Comparison of ENCODE assay signal across 12 cellular contexts in genomic region chr9:127733609-127734008, GRCh38. TPM values are rescaled to one million over a fixed set of nuclear protein-coding genes. Genes with fewer than 3 reads are reported as not detected.
DNase-seq lines count a peak whose midpoint lies in the region; ATAC-seq and TF ChIP-seq lines count a peak whose summit lies in the region.
"Had no signal": no experiment of that assay in that cellular context is flagged by ENCODE, and none has a peak within 500 bp of the region (broad histone marks: within the 10 kb centered on the region; RNA-seq: fewer than 3 reads in every experiment).

No MANE protein-coding gene starts in this region.

- CTCF ChIA-PET in activated naive CD4-positive, alpha-beta T cell treated with anti-CD3 and anti-CD28 coated beads for 36 hours (lab: Charles Lee), result interaction anchor here (0.7 to 2.7 kb wide), 6 partner anchors 9 to 254 kb away, joined by 3 to 48 read pairs (median 6); no protein-coding TSS in a partner anchor
- CTCF ChIA-PET in OCI-LY7 (lab: Charles Lee; ENCODE audit: unreplicated experiment), result no interaction called here

- POLR2A ChIA-PET in OCI-LY7 (lab: Charles Lee), result no interaction called here

- H3K4me2 ChIP-seq in OCI-LY7 (ENCODE audit: low read length), result peak overlapping the region; percentile 84; the same call in 1 of the 2 replicates

- H3K9me3 Mint-ChIP-seq in activated naive CD4-positive, alpha-beta T cell treated with anti-CD3 and anti-CD28 coated beads for 36 hours, result no peaks in the 10 kb centered on the region
- no peaks in the 10 kb centered on the region for H3K9me3 Mint-ChIP-seq in central memory CD8-positive, alpha-beta T cell
- no peaks in the 10 kb centered on the region for H3K9me3 Mint-ChIP-seq in stimulated activated memory B cell treated with anti-CD40 and anti-IgM and Interleukin-4, amounts not matched to agents 10 μg/mL and 1 μg/mL and 100 μg/mL, for 72 hours

- H3K36me3 Mint-ChIP-seq in activated naive CD4-positive, alpha-beta T cell treated with anti-CD3 and anti-CD28 coated beads for 36 hours (ENCODE audit: low read depth), result no peaks in the 10 kb centered on the region
- H3K36me3 Mint-ChIP-seq in central memory CD8-positive, alpha-beta T cell (ENCODE audit: insufficient read depth), result peaks cover 16% of the 10 kb centered on the region
- peaks cover 17% of the 10 kb centered on the region for H3K36me3 Mint-ChIP-seq in stimulated activated memory B cell treated with anti-CD40 and anti-IgM and Interleukin-4, amounts not matched to agents 10 μg/mL and 1 μg/mL and 100 μg/mL, for 72 hours

- no peak overlapping the region for H3K27ac Mint-ChIP-seq in activated naive CD4-positive, alpha-beta T cell treated with anti-CD3 and anti-CD28 coated beads for 36 hours
- peak overlapping the region; percentile 68 for H3K27ac Mint-ChIP-seq in central memory CD8-positive, alpha-beta T cell (ENCODE audit: low read depth)
- peak overlapping the region; percentile 20 for H3K27ac Mint-ChIP-seq in stimulated activated memory B cell treated with anti-CD40 and anti-IgM and Interleukin-4, amounts not matched to agents 10 μg/mL and 1 μg/mL and 100 μg/mL, for 72 hours

- H3K79me2 ChIP-seq in OCI-LY7 (ENCODE audit: insufficient read depth, low read depth, low read length), result no peaks in the 10 kb centered on the region

- peaks cover 8% of the 10 kb centered on the region for H3K36me3 ChIP-seq in OCI-LY7 (ENCODE audit: insufficient read depth, low read length)

- H3K4me1 Mint-ChIP-seq in activated naive CD4-positive, alpha-beta T cell treated with anti-CD3 and anti-CD28 coated beads for 36 hours (ENCODE audit: low read depth), result peaks cover 13% of the 10 kb centered on the region
- peaks cover 8% of the 10 kb centered on the region for H3K4me1 Mint-ChIP-seq in central memory CD8-positive, alpha-beta T cell
- H3K4me1 Mint-ChIP-seq in stimulated activated memory B cell treated with anti-CD40 and anti-IgM and Interleukin-4, amounts not matched to agents 10 μg/mL and 1 μg/mL and 100 μg/mL, for 72 hours, result peaks cover 11% of the 10 kb centered on the region

- no peaks in the 10 kb centered on the region for H3K27me3 Mint-ChIP-seq in activated naive CD4-positive, alpha-beta T cell treated with anti-CD3 and anti-CD28 coated beads for 36 hours (ENCODE audit: low read depth)
- no peaks in the 10 kb centered on the region for H3K27me3 Mint-ChIP-seq in central memory CD8-positive, alpha-beta T cell
- no peaks in the 10 kb centered on the region for H3K27me3 Mint-ChIP-seq in stimulated activated memory B cell treated with anti-CD40 and anti-IgM and Interleukin-4, amounts not matched to agents 10 μg/mL and 1 μg/mL and 100 μg/mL, for 72 hours

- BruUV-seq in OCI-LY7 (replicated peaks; lab: Mats Ljungman, UMichigan), result no TSS peak

- H3K9me3 ChIP-seq in OCI-LY7 (ENCODE audit: low read length), result no peaks in the 10 kb centered on the region

- no peak overlapping the region for H3K27ac ChIP-seq in OCI-LY7 (ENCODE audit: low read depth, low read length, poor library complexity, severe bottlenecking)

- H3K9me2 ChIP-seq in OCI-LY7 (ENCODE audit: insufficient read depth, low read length), result no peaks in the 10 kb centered on the region

- H3K4me1 ChIP-seq in OCI-LY7 (ENCODE audit: insufficient read depth, low read length, poor library complexity, severe bottlenecking), result peaks cover 19% of the 10 kb centered on the region

- no peak overlapping the region for H3K4me3 ChIP-seq in OCI-LY7 (ENCODE audit: low read depth, low read length, poor library complexity, severe bottlenecking)

- peak overlapping the region; percentile 78 for H3K4me3 Mint-ChIP-seq in activated naive CD4-positive, alpha-beta T cell treated with anti-CD3 and anti-CD28 coated beads for 36 hours
- H3K4me3 Mint-ChIP-seq in central memory CD8-positive, alpha-beta T cell, result peak overlapping the region; percentile 77
- peak overlapping the region; percentile 63 for H3K4me3 Mint-ChIP-seq in stimulated activated memory B cell treated with anti-CD40 and anti-IgM and Interleukin-4, amounts not matched to agents 10 μg/mL and 1 μg/mL and 100 μg/mL, for 72 hours

- H4K20me1 ChIP-seq in OCI-LY7 (ENCODE audit: insufficient read depth, low read length), result no peaks in the 10 kb centered on the region

- no peak for ATAC-seq in central memory CD8-positive, alpha-beta T cell (replicated peaks; ENCODE audit: extremely low read depth, poor library complexity, severe bottlenecking)
- no peak for ATAC-seq in stimulated activated memory B cell treated with anti-CD40 and anti-IgM and Interleukin-4, amounts not matched to agents 10 μg/mL and 1 μg/mL and 100 μg/mL, for 72 hours
- no peak for ATAC-seq in GM19467 (IDR thresholded peaks at IDR 0.05; ENCODE audit: unreplicated experiment)

- intact Hi-C loops in activated naive CD4-positive, alpha-beta T cell treated with anti-CD3 and anti-CD28 coated beads for 36 hours (cut with micrococcal nuclease), result loop anchor here (1.0 kb wide), 2 partner anchors 143 to 229 kb away; no protein-coding TSS in a partner anchor
- intact Hi-C loops in OCI-LY7 (cut with micrococcal nuclease; ENCODE audit: unreplicated experiment), result loop anchor here (1.0 to 2.0 kb wide), 3 partner anchors 143 to 229 kb away; no protein-coding TSS in a partner anchor

- no peak overlapping the region for H2AFZ ChIP-seq in OCI-LY7 (ENCODE audit: low read length)

- no peak for TF ChIP-seq CTCF in OCI-LY7 (conservative IDR thresholded peaks at IDR 0.05; ENCODE audit: low read length)

- no peak for DNase-seq in activated naive CD4-positive, alpha-beta T cell treated with anti-CD3 and anti-CD28 coated beads for 36 hours
- DNase-seq in activated naive CD4-positive, alpha-beta T cell (lab: John Stamatoyannopoulos, UW), result no peak
- DNase-seq in OCI-LY7 (ENCODE audit: low spot score) (no peak), NCI-H1417 (lab: John Stamatoyannopoulos, UW) (no peak)
- no peak for DNase-seq in central memory CD8-positive, alpha-beta T cell (ENCODE audit: low spot score in 2 of 2)
- no peak for DNase-seq in stimulated activated naive CD4-positive, alpha-beta T cell (lab: John Stamatoyannopoulos, UW)
- DNase-seq: activated gamma-delta T cell, GDM1, NCI-H2227 treated with DMSO at 0.1 percent for 48 hours had no signal

RNA-seq across cellular contexts. Expression of gene TOR2A, which starts 1.5 kb away (rescaled TPM):
- total RNA-seq in activated naive CD4-positive, alpha-beta T cell treated with anti-CD3 and anti-CD28 coated beads for 36 hours, result 10 to 100 TPM; 11.8 to 12.7 TPM
- total RNA-seq in OCI-LY7 (2014; rRNA removed; shearing (Covaris generic)), result 8.9 and 13.9 TPM in 2 replicates
- 17.9 and 21.6 TPM in 2 replicates for total RNA-seq in OCI-LY7 (2022)

RNA-seq across cellular contexts. Expression of gene TTC16, which starts 17.7 kb away (rescaled TPM):
- under 1 TPM; 0.50 to 0.79 TPM for total RNA-seq in activated naive CD4-positive, alpha-beta T cell treated with anti-CD3 and anti-CD28 coated beads for 36 hours
- total RNA-seq in OCI-LY7 (2014; rRNA removed; shearing (Covaris generic)), result not detected in 2 replicates
- not detected in 2 replicates for total RNA-seq in OCI-LY7 (2022)
- total RNA-seq: fibroblast of villous mesenchyme had no signal

RNA-seq across cellular contexts. Expression of gene PTRH1, which starts 18.1 kb away (rescaled TPM):
- total RNA-seq in activated naive CD4-positive, alpha-beta T cell treated with anti-CD3 and anti-CD28 coated beads for 36 hours, result 10 to 100 TPM; 23.3 to 24.1 TPM
- 11.1 and 12.4 TPM in 2 replicates for total RNA-seq in OCI-LY7 (2014; rRNA removed; shearing (Covaris generic))
- 8.9 and 10.2 TPM in 2 replicates for total RNA-seq in OCI-LY7 (2022)

RNA-seq across cellular contexts. Expression of gene CFAP157, which starts 26.8 kb away (rescaled TPM):
- total RNA-seq in activated naive CD4-positive, alpha-beta T cell treated with anti-CD3 and anti-CD28 coated beads for 36 hours, result under 1 TPM in 1 of 2 experiments, not detected in 1; 0.07 TPM
- total RNA-seq in OCI-LY7 (2014; rRNA removed; shearing (Covaris generic)), result 0.22 TPM in 1 of 2 replicates, not detected in the other
- total RNA-seq in OCI-LY7 (2022), result 0.13 TPM in 1 of 2 replicates, not detected in the other

RNA-seq across cellular contexts. Expression of gene SH2D3C, which starts 44.9 kb away (rescaled TPM):
- 10 to 100 TPM; 27.2 to 27.3 TPM for total RNA-seq in activated naive CD4-positive, alpha-beta T cell treated with anti-CD3 and anti-CD28 coated beads for 36 hours
- total RNA-seq in OCI-LY7 (2014; rRNA removed; shearing (Covaris generic)), result 38.5 and 40.0 TPM in 2 replicates
- total RNA-seq in OCI-LY7 (2022), result 39.1 and 45.7 TPM in 2 replicates
